ENCODE assay signal across 18 cellular contexts in genomic region chr7:127064-127598, GRCh38.
DNase-seq lines count a peak whose midpoint lies in the region; ATAC-seq, FAIRE-seq and TF ChIP-seq lines count a peak whose summit lies in the region.
"Had no signal": no experiment of that assay in that cellular context is flagged by ENCODE, and none has a peak within 500 bp of the region (broad histone marks: within the 10 kb centered on the region; RNA-seq: fewer than 3 reads in every experiment).

No MANE protein-coding gene starts in this region.

- H3K27ac ChIP-seq in hepatocyte (no peak overlapping the region), neutrophil (peak overlapping the region; percentile 88)
- H3K27ac ChIP-seq: C4-2B had no signal

- H2AFZ ChIP-seq in hepatocyte: no peak overlapping the region

- no peaks in the 10 kb centered on the region for H3K9me2 ChIP-seq in hepatocyte (replicated peaks; ENCODE audit: insufficient read depth)

- no peaks in the 10 kb centered on the region for H3K4me1 Mint-ChIP-seq in activated T-cell treated with anti-CD3 and anti-CD28 coated beads, Interleukin-2, amount 50 U/mL, for 72 hours (ENCODE audit: low read depth)
- H3K4me1 Mint-ChIP-seq: B cell had no signal

- WGBS in hepatocyte (ENCODE audit: low lambda C conversion rate, missing lambda C conversion rate): 86% methylated on average over 14 of the region's 14 CpGs

- no peak overlapping the region for H3K4me3 Mint-ChIP-seq in activated T-cell treated with anti-CD3 and anti-CD28 coated beads, Interleukin-2, amount 50 U/mL, for 72 hours
- H3K4me3 Mint-ChIP-seq: B cell; CD8-positive, alpha-beta T cell had no signal

- no peaks in the 10 kb centered on the region for H3K79me2 ChIP-seq in hepatocyte

- H3K4me2 ChIP-seq in hepatocyte: no peak overlapping the region

- peak; percentile 58 for FAIRE-seq in urothelium cell line (lab: Jason Lieb, UNC)
- FAIRE-seq: D721Med, GM19239, H1 had no signal

- H3K27me3 Mint-ChIP-seq in activated T-cell treated with anti-CD3 and anti-CD28 coated beads, Interleukin-2, amount 50 U/mL, for 72 hours (ENCODE audit: low read depth): no peaks in the 10 kb centered on the region

- no peaks in the 10 kb centered on the region for H3K4me1 ChIP-seq in hepatocyte (ENCODE audit: insufficient read depth)
- peaks cover 37 to 47% of the 10 kb centered on the region in 2 experiments for H3K4me1 ChIP-seq in neutrophil (ENCODE audit: control insufficient read depth in 1 of 2, insufficient read depth in 1 of 2, low read depth in 1 of 2, low read length in 1 of 2)
- H3K4me1 ChIP-seq: HAP-1 had no signal

- no peaks in the 10 kb centered on the region for H3K36me3 ChIP-seq in hepatocyte (replicated peaks; ENCODE audit: insufficient read depth, low read depth)
- no peaks in the 10 kb centered on the region for H3K36me3 ChIP-seq in neutrophil
- H3K36me3 ChIP-seq: HAP-1 had no signal

- DNase-seq in Daoy (ENCODE audit: low read depth) (peak; percentile 0), hepatocyte (ENCODE audit: low spot score) (peak; percentile 3), urothelium cell line (ENCODE audit: low spot score) (no peak), KBM-7 (no peak), ACHN (no peak)
- no peak for DNase-seq in activated T-cell treated with anti-CD3 and anti-CD28 coated beads, Interleukin-2, amount 50 U/mL, for 72 hours
- DNase-seq: CD8-positive, alpha-beta T cell; COR-L47; DMS153; DMS79 treated with DMSO at 0.1 percent for 48 hours; GF-D8 had no signal

- H3K27me3 ChIP-seq in hepatocyte (peaks cover 3% of the 10 kb centered on the region), neutrophil (no peaks in the 10 kb centered on the region)

- ATAC-seq in activated T-cell treated with anti-CD3 and anti-CD28 coated beads, Interleukin-2, amount 50 U/mL, for 72 hours (replicated peaks in 1 of 2): no peak
- ATAC-seq: CD8-positive, alpha-beta T cell had no signal

- H4K20me1 ChIP-seq in hepatocyte (ENCODE audit: insufficient read depth, poor library complexity, severe bottlenecking): no peaks in the 10 kb centered on the region

- H3K9me3 ChIP-seq in hepatocyte (ENCODE audit: low read depth): no peaks in the 10 kb centered on the region
- H3K9me3 ChIP-seq in neutrophil: no peaks in the 10 kb centered on the region
- H3K9me3 ChIP-seq: HAP-1 had no signal

- TF ChIP-seq CTCF in hepatocyte (IDR thresholded peaks at IDR 0.05; ENCODE audit: poor library complexity): no peak
- no peak for TF ChIP-seq CTCF in neutrophil (IDR thresholded peaks at IDR 0.05)

- no peak overlapping the region for H3K27ac Mint-ChIP-seq in activated T-cell treated with anti-CD3 and anti-CD28 coated beads, Interleukin-2, amount 50 U/mL, for 72 hours
- H3K27ac Mint-ChIP-seq: B cell; CD8-positive, alpha-beta T cell had no signal

- no peak overlapping the region for H3K4me3 ChIP-seq in hepatocyte
- H3K4me3 ChIP-seq in neutrophil (ENCODE audit: low read depth in 1 of 2, low read length in 1 of 2): peak overlapping the region in 1 of 2 experiments; percentile 30
- H3K4me3 ChIP-seq: HAP-1 had no signal

- no peaks in the 10 kb centered on the region for H3K36me3 Mint-ChIP-seq in activated T-cell treated with anti-CD3 and anti-CD28 coated beads, Interleukin-2, amount 50 U/mL, for 72 hours (ENCODE audit: insufficient read depth in 2 of 2)
- H3K36me3 Mint-ChIP-seq: CD8-positive, alpha-beta T cell had no signal

- in situ Hi-C loops in KBM-7 (cut with MboI; ENCODE audit: low pct_unique_long_range_greater_than_20kb, low sequenced_read_pairs) (no loop called here), ACHN (cut with HindIII; ENCODE audit: low pct_ligation_motif_present, low pct_unique_long_range_greater_than_20kb, low sequenced_read_pairs) (no loop called here)

- H3K9me3 Mint-ChIP-seq in activated T-cell treated with anti-CD3 and anti-CD28 coated beads, Interleukin-2, amount 50 U/mL, for 72 hours: no peaks in the 10 kb centered on the region
- H3K9me3 Mint-ChIP-seq: CD8-positive, alpha-beta T cell had no signal

Comparison
In these comparisons a context has a peak if more than half of its experiments do, and no peak if none do; other contexts are left out.
1. DNase-seq: peak in Daoy (single experiment) and hepatocyte (single experiment); none in urothelium cell line (single experiment), KBM-7 (single experiment), ACHN (single experiment) and activated T-cell treated with anti-CD3 and anti-CD28 coated beads, Interleukin-2, amount 50 U/mL, for 72 hours (0 of 2).